Comparison of ENCODE assay signal across 26 cellular contexts in genomic region chr4:156875697-156876096, GRCh38.
"Had no signal": no experiment of that assay in that cellular context is flagged by ENCODE, and none has a peak within 500 bp of the region (broad histone marks: within the 10 kb centered on the region; RNA-seq: fewer than 3 reads in every experiment).

No MANE protein-coding gene starts in this region.

- H3K4me3 ChIP-seq: K562, Peyer's patch had no signal

- H3K36me3 Mint-ChIP-seq: activated naive CD4-positive, alpha-beta T cell treated with anti-CD3 and anti-CD28 coated beads, Interleukin-2, amount 50 U/mL, for 72 hours had no signal

- H3K36me3 ChIP-seq: Peyer's patch, WERI-Rb-1 had no signal

- H3K27ac ChIP-seq: Peyer's patch, WERI-Rb-1 had no signal

- H3K27me3 ChIP-seq: Peyer's patch had no signal

- H3K9me3 Mint-ChIP-seq: activated T-cell treated with anti-CD3 and anti-CD28 coated beads, Interleukin-2, amount 50 U/mL, for 4 hours; activated T-helper 1 cell treated with anti-CD3 and anti-CD28 coated beads, Interleukin-12 subunit alpha, Interleukin-12 subunit beta, Interleukin-2, Interleukin-4 antibody, amounts not matched to agents 30 ng/mL and 10 ng/mL and 1 ng/mL, durations not matched to agents 14 hours and 24 hours and 36 hours had no signal

- DNase-seq: activated CD4-positive, alpha-beta T cell treated with anti-CD3 and anti-CD28 coated beads for 1 hour; activated CD4-positive, alpha-beta T cell treated with anti-CD3 and anti-CD28 coated beads for 48 hours; activated CD4-positive, CD25-positive, alpha-beta regulatory T cell; activated CD8-positive, alpha-beta T cell treated with anti-CD3 and anti-CD28 coated beads, Interleukin-2, amount 10 ng/mL, durations not matched to agents 7 days and 5 days; activated gamma-delta T cell treated with Interleukin-2 at 50 U/mL for 16 hours; activated naive CD4-positive, alpha-beta T cell treated with anti-CD3 and anti-CD28 coated beads for 36 hours; activated T-cell treated with anti-CD3 and anti-CD28 coated beads, Interleukin-2, amount 50 U/mL, for 4 hours; anterior cingulate cortex; central memory CD4-positive, alpha-beta T cell; NCI-H1105 treated with DMSO at 0.1 percent for 48 hours; NCI-H1436; NCI-H1694; NCI-H2029; NCI-H345; NCI-H524 treated with DMSO at 0.1 percent for 48 hours; Peyer's patch; RPMI8226; SIG-M5; T-helper 1 cell; T-helper 2 cell; T-helper 9 cell; WERI-Rb-1 had no signal

- H3K4me1 ChIP-seq: Peyer's patch had no signal

- H3K9me3 ChIP-seq: Peyer's patch had no signal

- H3K4me3 Mint-ChIP-seq: activated CD8-positive, alpha-beta T cell treated with anti-CD3 and anti-CD28 coated beads, Interleukin-2, amount 10 ng/mL, durations not matched to agents 7 days and 5 days; activated naive CD4-positive, alpha-beta T cell treated with anti-CD3 and anti-CD28 coated beads for 36 hours; activated T-cell treated with anti-CD3 and anti-CD28 coated beads, Interleukin-2, amount 50 U/mL, for 4 hours; activated T-helper 1 cell treated with anti-CD3 and anti-CD28 coated beads, Interleukin-12 subunit alpha, Interleukin-12 subunit beta, Interleukin-2, Interleukin-4 antibody, amounts not matched to agents 30 ng/mL and 10 ng/mL and 1 ng/mL, durations not matched to agents 14 hours and 24 hours and 36 hours; brain had no signal

- H3K27me3 Mint-ChIP-seq: brain had no signal

- H3K27ac Mint-ChIP-seq: activated CD8-positive, alpha-beta T cell treated with anti-CD3 and anti-CD28 coated beads, Interleukin-2, amount 10 ng/mL, durations not matched to agents 7 days and 5 days; activated naive CD4-positive, alpha-beta T cell treated with anti-CD3 and anti-CD28 coated beads for 36 hours; activated naive CD4-positive, alpha-beta T cell treated with anti-CD3 and anti-CD28 coated beads, Interleukin-2, amount 50 U/mL, for 72 hours; activated T-helper 1 cell treated with anti-CD3 and anti-CD28 coated beads, Interleukin-12 subunit alpha, Interleukin-12 subunit beta, Interleukin-2, Interleukin-4 antibody, amounts not matched to agents 30 ng/mL and 10 ng/mL and 1 ng/mL, durations not matched to agents 14 hours and 24 hours and 36 hours; brain had no signal
